17 cellular contexts compared by ENCODE assay signal in genomic region chr22:49871482-49871881, GRCh38.
"Had no signal": no experiment of that assay in that cellular context is flagged by ENCODE, and none has a peak within 500 bp of the region (broad histone marks: within the 10 kb centered on the region; RNA-seq: fewer than 3 reads in every experiment).

No MANE protein-coding gene starts in this region.

- H3K4me1 ChIP-seq: body of pancreas, uterus had no signal

- H3K4me3 ChIP-seq: body of pancreas, thoracic aorta, uterus had no signal

- H3K4me3 Mint-ChIP-seq: activated CD4-positive, alpha-beta T cell treated with anti-CD3 and anti-CD28 coated beads for 36 hours; activated CD8-positive, alpha-beta T cell treated with anti-CD3 and anti-CD28 coated beads, Interleukin-2, amount 10 ng/mL, durations not matched to agents 7 days and 5 days; activated naive CD4-positive, alpha-beta T cell treated with anti-CD3 and anti-CD28 coated beads, Interleukin-2, amount 50 U/mL, for 24 hours; mesothelial cell of epicardium; neural crest cell; stimulated activated naive CD8-positive, alpha-beta T cell treated with anti-CD3 and anti-CD28 coated beads, Interleukin-15, Interleukin-2, amounts not matched to agents 100 ng/mL and 50 ng/mL, for 24 hours had no signal

- H3K36me3 ChIP-seq: uterus had no signal

- H3K9me3 ChIP-seq: body of pancreas had no signal

- H3K27me3 ChIP-seq: body of pancreas, uterus had no signal

- DNase-seq: activated CD4-positive, alpha-beta T cell treated with anti-CD3 and anti-CD28 coated beads for 36 hours; activated CD8-positive, alpha-beta T cell treated with anti-CD3 and anti-CD28 coated beads, Interleukin-2, amount 10 ng/mL, durations not matched to agents 7 days and 5 days; central memory CD4-positive, alpha-beta T cell; effector memory CD8-positive, alpha-beta T cell; kidney; stimulated activated CD4-positive, alpha-beta T cell treated with anti-CD3 and anti-CD28 coated beads, Interleukin-4, amount 100 ng/mL, for 1 hour; T1000; uterus had no signal

- ATAC-seq: activated CD4-positive, alpha-beta T cell treated with anti-CD3 and anti-CD28 coated beads for 36 hours; activated CD8-positive, alpha-beta T cell treated with anti-CD3 and anti-CD28 coated beads, Interleukin-2, amount 10 ng/mL, durations not matched to agents 7 days and 5 days; activated T-helper 17 cell treated with anti-CD3 and anti-CD28 coated beads, Interleukin-2, amount 50 U/mL, for 72 hours; body of pancreas; effector memory CD8-positive, alpha-beta T cell had no signal

- H3K27ac Mint-ChIP-seq: activated CD4-positive, alpha-beta T cell treated with anti-CD3 and anti-CD28 coated beads for 36 hours; activated CD8-positive, alpha-beta T cell treated with anti-CD3 and anti-CD28 coated beads, Interleukin-2, amount 10 ng/mL, durations not matched to agents 7 days and 5 days; activated naive CD4-positive, alpha-beta T cell treated with anti-CD3 and anti-CD28 coated beads, Interleukin-2, amount 50 U/mL, for 24 hours; mesothelial cell of epicardium; stimulated activated naive CD8-positive, alpha-beta T cell treated with anti-CD3 and anti-CD28 coated beads, Interleukin-15, Interleukin-2, amounts not matched to agents 100 ng/mL and 50 ng/mL, for 24 hours had no signal

- H3K27me3 Mint-ChIP-seq: activated CD4-positive, alpha-beta T cell treated with anti-CD3 and anti-CD28 coated beads for 36 hours; activated naive CD4-positive, alpha-beta T cell treated with anti-CD3 and anti-CD28 coated beads, Interleukin-2, amount 50 U/mL, for 24 hours; activated T-helper 17 cell treated with anti-CD3 and anti-CD28 coated beads, Interleukin-2, amount 50 U/mL, for 72 hours; effector memory CD8-positive, alpha-beta T cell; stimulated activated naive CD8-positive, alpha-beta T cell treated with anti-CD3 and anti-CD28 coated beads, Interleukin-15, Interleukin-2, amounts not matched to agents 100 ng/mL and 50 ng/mL, for 24 hours had no signal

- FAIRE-seq: kidney had no signal

- H3K27ac ChIP-seq: body of pancreas, epithelial cell of prostate, thoracic aorta, uterus, VCaP had no signal

- H3K4me1 Mint-ChIP-seq: mesothelial cell of epicardium had no signal

- H3K9me3 Mint-ChIP-seq: activated T-helper 17 cell treated with anti-CD3 and anti-CD28 coated beads, Interleukin-2, amount 50 U/mL, for 72 hours; effector memory CD8-positive, alpha-beta T cell had no signal
